In genomic region chr1:145156891-145157610, GRCh38 we compare ENCODE assay signal across 8 cellular contexts.
DNase-seq lines count a peak whose midpoint lies in the region; TF ChIP-seq lines count a peak whose summit lies in the region.
"Not testable (repeated sequence)": the region's sequence is repeated elsewhere in the genome, so short reads cannot be mapped to it uniquely, and the experiment has no call there.

No MANE protein-coding gene starts in this region.

- DNase-seq in HAP-1 (ENCODE audit: low spot score in 2 of 2) (peak; percentile 20 to 73), NCI-H2029 (lab: John Stamatoyannopoulos, UW) (peak; percentile 18), amniotic epithelial cell (ENCODE audit: low read depth) (peak; percentile 58), foreskin melanocyte (peak; percentile 57), mesenteric fat pad (ENCODE audit: low spot score) (peak; percentile 71)
- peak; percentile 54 to 62 for DNase-seq in stimulated activated CD4-positive, alpha-beta T cell treated with anti-CD3 and anti-CD28 coated beads, Interleukin-2, amount 100 ng/mL, for 24 hours

- not testable (repeated sequence) for H3K4me1 ChIP-seq in BLaER1 treated with 17β-estradiol and CSF1 and Interleukin-3, amounts not matched to agents 10 nM and 100 nM; HAP-1

- H3K9me3 ChIP-seq in BLaER1 treated with 17β-estradiol and CSF1 and Interleukin-3, amounts not matched to agents 10 nM and 100 nM (replicated peaks in 1 of 11); HAP-1: not testable (repeated sequence)

- peak overlapping the region in 7 of 10 experiments; percentile 34 to 52 (median 41); a peak in 8 of 20 replicates for H3K4me3 ChIP-seq in BLaER1 treated with 17β-estradiol and CSF1 and Interleukin-3, amounts not matched to agents 10 nM and 100 nM
- H3K4me3 ChIP-seq in HAP-1 (0 out of 2 replicates have a peak overlapping the region, but pooled peaks have one; percentile 9), WI38 (ENCODE audit: low read depth, low read length) (0 out of 2 replicates have a peak overlapping the region, but pooled peaks have one; percentile 12)

- not testable (repeated sequence) for H3K36me3 ChIP-seq in BLaER1 treated with 17β-estradiol and CSF1 and Interleukin-3, amounts not matched to agents 10 nM and 100 nM; HAP-1 (replicated peaks)

- H4K20me1 ChIP-seq in BLaER1 treated with 17β-estradiol and CSF1 and Interleukin-3, amounts not matched to agents 10 nM and 100 nM = not testable (repeated sequence)

- H3K27me3 ChIP-seq in BLaER1 treated with 17β-estradiol and CSF1 and Interleukin-3, amounts not matched to agents 10 nM and 100 nM; HAP-1 (ENCODE audit: low read depth): not testable (repeated sequence)

- in situ Hi-C loops in HAP-1 (cut with MboI; ENCODE audit: low sequenced_read_pairs) = not testable (repeated sequence)

- H3K4me2 ChIP-seq in BLaER1 treated with 17β-estradiol and CSF1 and Interleukin-3, amounts not matched to agents 10 nM and 100 nM = peak overlapping the region in 8 of 11 experiments; percentile 11 to 46 (median 30); a peak in 7 of 22 replicates

- not testable (repeated sequence) for TF ChIP-seq CTCF in WI38 (IDR thresholded peaks at IDR 0.05; ENCODE audit: low read depth, low read length)

- not testable (repeated sequence) for H3K9ac ChIP-seq in BLaER1 treated with 17β-estradiol and CSF1 and Interleukin-3, amounts not matched to agents 10 nM and 100 nM

- H3K27ac ChIP-seq in BLaER1 treated with 17β-estradiol and CSF1 and Interleukin-3, amounts not matched to agents 10 nM and 100 nM = not testable (repeated sequence)

Comparison
In these comparisons a context has a peak if more than half of its experiments do, and no peak if none do; other contexts are left out.
1. DNase-seq: peak in every context shown above with its lines; median percentile 71 in mesenteric fat pad; 58 in amniotic epithelial cell; 58 in stimulated activated CD4-positive, alpha-beta T cell treated with anti-CD3 and anti-CD28 coated beads, Interleukin-2, amount 100 ng/mL, for 24 hours; 57 in foreskin melanocyte; 46 in HAP-1; 18 in NCI-H2029.